9 cellular contexts compared by ENCODE assay signal in the genomic region with DNA sequence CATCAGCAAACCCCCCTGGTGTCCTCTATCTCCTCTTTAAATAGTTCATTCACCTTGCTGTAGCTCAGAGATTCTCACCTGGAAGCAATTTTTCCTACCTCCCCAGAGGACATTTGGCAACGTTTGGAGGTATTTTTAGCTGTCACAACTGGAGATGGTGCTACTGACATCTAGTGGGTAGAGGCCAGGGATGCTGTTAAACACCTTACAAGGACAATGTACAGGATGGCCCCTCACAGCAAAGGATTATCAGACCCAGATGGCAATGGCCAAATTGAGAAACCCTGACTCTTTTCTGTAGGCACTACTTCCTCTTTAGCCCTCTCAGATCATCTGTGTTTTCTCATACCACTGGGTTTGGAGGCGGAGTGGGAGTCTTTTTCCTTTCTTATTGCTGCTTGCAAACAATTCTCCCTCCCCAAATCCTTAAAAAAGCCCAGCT. TPM values are rescaled to one million over a fixed set of nuclear protein-coding genes. Genes with fewer than 3 reads are reported as not detected.
DNase-seq lines count a peak whose midpoint lies in the region; ATAC-seq, FAIRE-seq and TF ChIP-seq lines count a peak whose summit lies in the region.
"Had no signal": no experiment of that assay in that cellular context is flagged by ENCODE, and none has a peak within 500 bp of the region (broad histone marks: within the 10 kb centered on the region; RNA-seq: fewer than 3 reads in every experiment).

No MANE protein-coding gene starts in this region.

- in situ Hi-C loops in transverse colon (cut with MboI; ENCODE audit: low pct_ligation_motif_present in 1 of 4, low pct_unique_long_range_greater_than_20kb in 1 of 4, low sequenced_read_pairs in 3 of 4), result no loop called here

- H3K4me1 ChIP-seq in OCI-LY1 (ENCODE audit: insufficient read depth, low read length, severe bottlenecking) (peaks cover 29% of the 10 kb centered on the region), esophagus squamous epithelium (peaks cover 0 to 3% (median 0%) of the 10 kb centered on the region in 3 donors), transverse colon (peaks cover 0 to 4% (median 0%) of the 10 kb centered on the region in 4 donors)

- H3K36me3 ChIP-seq in OCI-LY1 (ENCODE audit: insufficient read depth, low read length) (no peaks in the 10 kb centered on the region), esophagus squamous epithelium (no peaks in the 10 kb centered on the region), transverse colon (no peaks in the 10 kb centered on the region)

- DNase-seq in Daoy (ENCODE audit: low read depth) (peak; percentile 68), esophagus squamous epithelium (lab: John Stamatoyannopoulos, UW) (no peak), urothelium cell line (ENCODE audit: low spot score) (peak; percentile 43), transverse colon (no peak)

- peaks cover 5% of the 10 kb centered on the region for H3F3A ChIP-seq in OCI-LY1 (ENCODE audit: insufficient read depth, low read length)

- H3K4me3 ChIP-seq in OCI-LY1 (ENCODE audit: low read depth, low read length, poor library complexity, severe bottlenecking) (no peak overlapping the region), esophagus squamous epithelium (no peak overlapping the region), transverse colon (no peak overlapping the region)

- no peaks in the 10 kb centered on the region for H4K20me1 ChIP-seq in OCI-LY1 (ENCODE audit: insufficient read depth, low read length)

- H3K27me3 ChIP-seq in OCI-LY1 (ENCODE audit: insufficient read depth, low read length) (no peaks in the 10 kb centered on the region), esophagus squamous epithelium (no peaks in the 10 kb centered on the region), transverse colon (no peaks in the 10 kb centered on the region)

- intact Hi-C loops in esophagus squamous epithelium (cut with DNase I) (no loop called here), transverse colon (cut with DNase I; ENCODE audit: low total_unique reads) (loop anchor here (10.0 kb wide), 1 partner anchor 170 kb away; a partner anchor contains a TSS)

- ATAC-seq in GM19467 (IDR thresholded peaks at IDR 0.05; ENCODE audit: unreplicated experiment) (peak; percentile 57), HG03521 (IDR thresholded peaks at IDR 0.05; ENCODE audit: unreplicated experiment) (peak; percentile 69), HG03469 (IDR thresholded peaks at IDR 0.05; ENCODE audit: unreplicated experiment) (no peak)

- WGBS in esophagus squamous epithelium, 2 donors, result 19 to 33% methylated on average over 2 of the region's 2 CpGs
- WGBS in transverse colon (ENCODE audit: low coverage in 1 of 2), 2 donors, result 23 to 60% methylated on average over 1 to 2 of the region's 2 CpGs

- no peaks in the 10 kb centered on the region for H3K9me3 ChIP-seq in OCI-LY1 (ENCODE audit: low read length)
- no peaks in the 10 kb centered on the region for H3K9me3 ChIP-seq in esophagus squamous epithelium
- H3K9me3 ChIP-seq in transverse colon, result no peaks in the 10 kb centered on the region

- FAIRE-seq in urothelium cell line (lab: Jason Lieb, UNC), result no peak
- FAIRE-seq: TTC549 had no signal

- H3K9me2 ChIP-seq in OCI-LY1 (ENCODE audit: low read depth, low read length), result no peaks in the 10 kb centered on the region

- no peak overlapping the region for H2AFZ ChIP-seq in OCI-LY1 (ENCODE audit: low read length)

- H3K4me2 ChIP-seq in OCI-LY1 (ENCODE audit: low read length), result peak overlapping the region; percentile 13

- H3K79me2 ChIP-seq in OCI-LY1 (ENCODE audit: insufficient read depth, low read length), result no peaks in the 10 kb centered on the region

- TF ChIP-seq POLR2A in esophagus squamous epithelium (IDR thresholded peaks at IDR 0.05) (no peak), transverse colon (IDR thresholded peaks at IDR 0.05) (no peak)

- H3K9ac ChIP-seq in OCI-LY1 (ENCODE audit: low read length), result no peak overlapping the region; the same call in 1 of the 2 replicates

- H3K27ac ChIP-seq in OCI-LY1 (ENCODE audit: low read depth, low read length, poor library complexity, severe bottlenecking) (peak overlapping the region; percentile 48), esophagus squamous epithelium (no peak overlapping the region), transverse colon (no peak overlapping the region)

- TF ChIP-seq CTCF in OCI-LY1 (IDR thresholded peaks at IDR 0.05; ENCODE audit: low read length), result peak; percentile 79
- peak in 4 of 6 experiments; percentile 15 to 57 (median 44) for TF ChIP-seq CTCF in esophagus squamous epithelium (IDR thresholded peaks at IDR 0.05)
- TF ChIP-seq CTCF in transverse colon (IDR thresholded peaks at IDR 0.05), result peak in 1 of 5 experiments; percentile 4

- TF ChIP-seq EP300 in transverse colon (IDR thresholded peaks at IDR 0.05; ENCODE audit: low read depth), result no peak

RNA-seq across cellular contexts. Expression of a gene that starts 13.2 kb away (rescaled TPM):
- 37.0 and 54.9 TPM in 2 replicates for total RNA-seq in Daoy (2014; rRNA removed; shearing (Covaris generic))
- 10 to 100 TPM; 23.7 to 54.0 (median 38.9) TPM for total RNA-seq in esophagus squamous epithelium
- 100 to 1,000 TPM in 2 of 4 donors, 10 to 100 TPM in 2; 31.7 to 199 (median 111) TPM for total RNA-seq in transverse colon

RNA-seq across cellular contexts. Expression of a gene that starts 52.2 kb away (rescaled TPM):
- 29.3 and 31.5 TPM in 2 replicates for total RNA-seq in Daoy (2014; rRNA removed; shearing (Covaris generic))
- total RNA-seq in esophagus squamous epithelium (10 to 100 TPM in 1 of 4 donors, 1 to 10 TPM in 3; 6.3 to 13.7 (median 7.6) TPM), transverse colon (10 to 100 TPM in 3 of 4 donors, not detected in 1; 14.5 to 22.8 (median 14.6) TPM)

Comparison
In these comparisons a context has a peak if more than half of its experiments do, and no peak if none do; other contexts are left out.
1. DNase-seq: peak in Daoy (single experiment) and urothelium cell line (single experiment); none in esophagus squamous epithelium (single experiment) and transverse colon (single experiment).